8 cellular contexts compared by ENCODE assay signal in the genomic region with DNA sequence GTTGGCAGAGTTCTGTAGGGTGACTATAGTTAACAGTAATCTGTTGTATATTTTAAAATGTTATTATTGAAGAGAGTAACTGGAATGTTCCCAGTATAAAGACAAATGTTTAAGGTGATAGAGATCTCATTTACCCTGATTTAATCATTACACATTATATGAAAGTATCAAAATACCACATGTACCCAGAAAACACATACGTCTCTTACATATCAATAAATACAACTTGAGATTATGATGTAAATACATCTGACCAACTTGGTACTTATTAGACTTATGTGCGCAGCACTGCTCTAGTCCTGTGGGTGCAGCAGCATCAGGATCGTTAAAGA.
DNase-seq lines count a peak whose midpoint lies in the region; ATAC-seq and TF ChIP-seq lines count a peak whose summit lies in the region.

No MANE protein-coding gene starts in this region.

- no peak for ATAC-seq in HG02571 (IDR thresholded peaks at IDR 0.05; ENCODE audit: unreplicated experiment)

- H3K27me3 ChIP-seq in HUES6 (ENCODE audit: control insufficient read depth, insufficient read depth, low read length) (no peaks in the 10 kb centered on the region), mucosa of stomach (ENCODE audit: control insufficient read depth, insufficient read depth, low read length) (no peaks in the 10 kb centered on the region)

- TF ChIP-seq CTCF in 22Rv1 (IDR thresholded peaks at IDR 0.05) (no peak), cardiac fibroblast (IDR thresholded peaks at IDR 0.05; ENCODE audit: low read depth, low read length) (no peak)

- H3K4me3 ChIP-seq in HUES6 (ENCODE audit: low read depth, low read length) (peak overlapping the region; percentile 84), cardiac fibroblast (replicated peaks in 1 of 2; ENCODE audit: low read depth in 2 of 2, low read length in 2 of 2) (peak overlapping the region; percentile 71 to 72), mucosa of stomach (ENCODE audit: low read length) (peak overlapping the region; percentile 21)

- peak overlapping the region; percentile 87 for H3K27ac ChIP-seq in 22Rv1
- H3K27ac ChIP-seq in HUES6 (ENCODE audit: low read depth, low read length): peak overlapping the region; percentile 34; the same call in 1 of the 2 replicates

- H3K4me1 ChIP-seq in HUES6 (ENCODE audit: control insufficient read depth, insufficient read depth, low read length): 0 out of 2 replicates have a peak, but pooled peaks cover 4% of the 10 kb centered on the region
- H3K4me1 ChIP-seq in mucosa of stomach (ENCODE audit: control insufficient read depth, insufficient read depth, low read length): no peaks in the 10 kb centered on the region

- H3K36me3 ChIP-seq in HUES6 (ENCODE audit: control insufficient read depth, insufficient read depth, low read length) (peaks cover 30% of the 10 kb centered on the region), mucosa of stomach (ENCODE audit: control insufficient read depth, insufficient read depth, low read length) (no peaks in the 10 kb centered on the region)

- H3K9ac ChIP-seq in HUES6 (ENCODE audit: low read length) (peak overlapping the region; percentile 81), mucosa of stomach (ENCODE audit: low read length) (peak overlapping the region; percentile 74)

- H3K9me3 ChIP-seq in HUES6 (ENCODE audit: control insufficient read depth, insufficient read depth, low read depth, low read length): no peaks in the 10 kb centered on the region
- no peaks in the 10 kb centered on the region for H3K9me3 ChIP-seq in mucosa of stomach (ENCODE audit: control insufficient read depth, low read length)

- DNase-seq in cardiac fibroblast (ENCODE audit: low read depth in 2 of 2) (no peak), SIG-M5 (lab: John Stamatoyannopoulos, UW) (no peak), cerebellar cortex (ENCODE audit: low spot score) (no peak), SW480 (ENCODE audit: low spot score) (no peak)

Comparison
In these comparisons a context has a peak if more than half of its experiments do, and no peak if none do; other contexts are left out.
1. H3K4me3 ChIP-seq: peak in every context shown above with its lines; median percentile 84 in HUES6; 72 in cardiac fibroblast; 21 in mucosa of stomach.